1 cellular context compared by ENCODE assay signal in genomic region chr3:113051222-113051804, GRCh38.
A peak's percentile ranks its signal among the peaks of the same experiment; 100 is the strongest.
TF ChIP-seq lines count a peak whose summit lies in the region.

No MANE protein-coding gene starts in this region.

TF ChIP-seq in GM12878, 131 proteins besides CTCF, POLR2A, EP300 and RAD21 (continued from another document):
- no peak for TF ChIP-seq ZBTB11 (CRISPR knock-in tag; IDR thresholded peaks at IDR 0.05)
- TF ChIP-seq TBL1XR1 (IDR thresholded peaks at IDR 0.05; ENCODE audit: low read depth, low read length): no peak
- no peak for TF ChIP-seq NR2F1 (conservative IDR thresholded peaks at IDR 0.05)
- TF ChIP-seq SUPT20H (IDR thresholded peaks at IDR 0.05; ENCODE audit: borderline replicate concordance, control insufficient read depth, low read depth, low read length): no peak
- TF ChIP-seq USF1 (IDR thresholded peaks at IDR 0.05; ENCODE audit: borderline replicate concordance, extremely low read length, insufficient read depth, low read depth, low read length): peak; percentile 80
- peak; percentile 74 for TF ChIP-seq SKIL (IDR thresholded peaks at IDR 0.05; ENCODE audit: low read depth, poor library complexity, severe bottlenecking)
- TF ChIP-seq STAT3 (IDR thresholded peaks at IDR 0.05; ENCODE audit: low read depth, low read length): no peak
- TF ChIP-seq BCLAF1 (IDR thresholded peaks at IDR 0.05): no peak
- TF ChIP-seq IRF5 (IDR thresholded peaks at IDR 0.05; ENCODE audit: borderline replicate concordance): no peak
- TF ChIP-seq TARDBP (IDR thresholded peaks at IDR 0.05; ENCODE audit: borderline replicate concordance): no peak
- TF ChIP-seq HSF1 (IDR thresholded peaks at IDR 0.05; ENCODE audit: low read depth, low read length): no peak
- TF ChIP-seq ZBTB40 (IDR thresholded peaks at IDR 0.05; ENCODE audit: borderline replicate concordance): no peak
- peak; percentile 71; the same call in 2 of the 3 replicates for TF ChIP-seq POU2F2 (IDR thresholded peaks at IDR 0.05; ENCODE audit: borderline replicate concordance, low read depth, low read length)
- no peak for TF ChIP-seq SIN3A (IDR thresholded peaks at IDR 0.05; ENCODE audit: low read depth, low read length)
- TF ChIP-seq IRF3 (IDR thresholded peaks at IDR 0.05): no peak
- no peak for TF ChIP-seq FOXK2 (IDR thresholded peaks at IDR 0.05)
- TF ChIP-seq ZNF592 (IDR thresholded peaks at IDR 0.05): no peak
- TF ChIP-seq EGR1 (IDR thresholded peaks at IDR 0.05; ENCODE audit: borderline replicate concordance in 1 of 2, low read depth in 2 of 2, low read length in 2 of 2): no peak
- no peak for TF ChIP-seq SMAD1 (IDR thresholded peaks at IDR 0.05; ENCODE audit: low read depth, partially characterized antibody)
- TF ChIP-seq NFXL1 (IDR thresholded peaks at IDR 0.05; ENCODE audit: borderline replicate concordance): no peak
- peak; percentile 98 for TF ChIP-seq SMC3 (IDR thresholded peaks at IDR 0.05; ENCODE audit: borderline replicate concordance, low read length)
- TF ChIP-seq DPF2 (IDR thresholded peaks at IDR 0.05): peak; percentile 90
- peak; percentile 28 to 61; a peak in 2 of 4 replicates for TF ChIP-seq BHLHE40 (IDR thresholded peaks at IDR 0.05; ENCODE audit: borderline replicate concordance in 1 of 2, low read depth in 2 of 2, low read length in 1 of 2)
- TF ChIP-seq PAX5 (IDR thresholded peaks at IDR 0.05; ENCODE audit: borderline replicate concordance, low read depth, low read length): no peak; the same call in 1 of the 2 replicates
- TF ChIP-seq RELA (IDR thresholded peaks at IDR 0.05; ENCODE audit: borderline replicate concordance, partially characterized antibody): peak; percentile 61
- peak; percentile 63; the same call in 1 of the 2 replicates for TF ChIP-seq CREB1 (IDR thresholded peaks at IDR 0.05; ENCODE audit: low read depth)
- TF ChIP-seq MXI1 (IDR thresholded peaks at IDR 0.05; ENCODE audit: low read depth, low read length): peak; percentile 78; the same call in 1 of the 2 replicates
- TF ChIP-seq RFX5 (IDR thresholded peaks at IDR 0.05; ENCODE audit: low read depth, low read length): no peak
- no peak for TF ChIP-seq GATAD2B (conservative IDR thresholded peaks at IDR 0.05; ENCODE audit: low read depth)
- no peak for TF ChIP-seq SREBF2 (IDR thresholded peaks at IDR 0.05; ENCODE audit: low read length)
- TF ChIP-seq BRCA1 (IDR thresholded peaks at IDR 0.05; ENCODE audit: low read depth, low read length): no peak
- no peak for TF ChIP-seq TAF1 (IDR thresholded peaks at IDR 0.05; ENCODE audit: borderline replicate concordance, low read depth, low read length)
- peak; percentile 64; the same call in 1 of the 2 replicates for TF ChIP-seq FOXM1 (IDR thresholded peaks at IDR 0.05; ENCODE audit: low read depth, low read length)
